Comparison of ENCODE assay signal across 1 cellular context in genomic region chr1:159076753-159077656, GRCh38.
TF ChIP-seq lines count a peak whose summit lies in the region.

AIM2 (minus strand) TSS chr1:159076766; CDS start chr1:159073499, 3,267 bp downstream.

TF ChIP-seq in K562, 482 proteins besides CTCF, POLR2A, EP300 and RAD21 (continued from another document and continues in another):
- TF ChIP-seq SRSF3 (IDR thresholded peaks at IDR 0.05; ENCODE audit: insufficient read depth, low read length) (no peak), ZNF639 (CRISPR knock-in tag; conservative IDR thresholded peaks at IDR 0.05 in 1 of 2, IDR thresholded peaks at IDR 0.05 in 1 of 2) (peak in 1 of 2 experiments; percentile 80; a peak in 2 of 4 replicates), KHSRP (IDR thresholded peaks at IDR 0.05) (0 out of 2 replicates have a peak, but pooled peaks have one; percentile 12), GATAD2B (IDR thresholded peaks at IDR 0.05; ENCODE audit: borderline replicate concordance) (0 out of 2 replicates have a peak, but pooled peaks have one; percentile 22), ZBTB12 (CRISPR knock-in tag; IDR thresholded peaks at IDR 0.05) (0 out of 2 replicates have a peak, but pooled peaks have one; percentile 7), KDM1A (IDR thresholded peaks at IDR 0.05) (peak; percentile 98 to 99), EZH2 (IDR thresholded peaks at IDR 0.05; ENCODE audit: borderline replicate concordance, low read depth, low read length) (no peak), MAFG (tag; conservative IDR thresholded peaks at IDR 0.05) (peak; percentile 79), ZMIZ1 (IDR thresholded peaks at IDR 0.05; ENCODE audit: low read depth in 2 of 2, low read length in 2 of 2) (no peak; a peak in 1 of 4 replicates), NEUROD1 (IDR thresholded peaks at IDR 0.05; ENCODE audit: borderline replicate concordance, low read depth, low read length, partially characterized antibody) (peak; percentile 2), ARHGAP35 (IDR thresholded peaks at IDR 0.05; ENCODE audit: partially characterized antibody) (no peak), ZNF212 (CRISPR knock-in tag; IDR thresholded peaks at IDR 0.05) (no peak), CBFA2T3 (IDR thresholded peaks at IDR 0.05) (peak; percentile 43), JUND (IDR thresholded peaks at IDR 0.05; ENCODE audit: borderline replicate concordance, low read depth, low read length) (peak; percentile 60; the same call in 1 of the 2 replicates), JUND (tag; IDR thresholded peaks at IDR 0.05; ENCODE audit: borderline replicate concordance, low read depth, low read length) (no peak; the same call in 1 of the 3 replicates), PBX2 (CRISPR knock-in tag; IDR thresholded peaks at IDR 0.05; ENCODE audit: low read depth) (no peak), PBX2 (tag; conservative IDR thresholded peaks at IDR 0.05; ENCODE audit: low read depth) (peak; percentile 67), SLC30A9 (CRISPR knock-in tag; IDR thresholded peaks at IDR 0.05) (no peak), ZNF280B (CRISPR knock-in tag; IDR thresholded peaks at IDR 0.05) (no peak), GABPB2 (CRISPR knock-in tag; conservative IDR thresholded peaks at IDR 0.05) (no peak), ZC3H11A (IDR thresholded peaks at IDR 0.05; ENCODE audit: low read depth, low read length) (no peak), MYC (IDR thresholded peaks at IDR 0.05; ENCODE audit: low read depth, low read length) (peak; percentile 58), MYC (CRISPR knock-in tag; IDR thresholded peaks at IDR 0.05; ENCODE audit: borderline replicate concordance, low read depth) (no peak), SNIP1 (IDR thresholded peaks at IDR 0.05; ENCODE audit: low read depth) (no peak), SRF (CRISPR knock-in tag; IDR thresholded peaks at IDR 0.05) (peak; percentile 99 to 100), MGA (IDR thresholded peaks at IDR 0.05) (peak; percentile 42; the same call in 1 of the 2 replicates), MCM7 (IDR thresholded peaks at IDR 0.05) (no peak), HDAC1 (IDR thresholded peaks at IDR 0.05) (peak in 1 of 2 experiments; percentile 89; a peak in 2 of 4 replicates), GTF2E2 (tag; IDR thresholded peaks at IDR 0.05) (peak; percentile 50; the same call in 1 of the 2 replicates), SPI1 (IDR thresholded peaks at IDR 0.05; ENCODE audit: borderline replicate concordance, low read depth, low read length) (no peak), XRCC5 (IDR thresholded peaks at IDR 0.05; ENCODE audit: low read depth, low read length) (0 out of 2 replicates have a peak, but pooled peaks have one; percentile 38), SAFB2 (IDR thresholded peaks at IDR 0.05; ENCODE audit: borderline replicate concordance, low read depth, low read length, severe bottlenecking) (no peak), KLF1 (tag; IDR thresholded peaks at IDR 0.05) (peak; percentile 95), MTA2 (IDR thresholded peaks at IDR 0.05; ENCODE audit: low read depth) (peak; percentile 33; the same call in 1 of the 2 replicates), RAD51 (IDR thresholded peaks at IDR 0.05; ENCODE audit: borderline replicate concordance, low read depth) (no peak), ETV1 (tag; conservative IDR thresholded peaks at IDR 0.05; ENCODE audit: low read depth) (peak; percentile 39), NFRKB (IDR thresholded peaks at IDR 0.05; ENCODE audit: low read depth) (peak; percentile 84), TCF3 (CRISPR knock-in tag; IDR thresholded peaks at IDR 0.05) (no peak), ZNF384 (IDR thresholded peaks at IDR 0.05; ENCODE audit: low read depth, low read length) (peak; percentile 10; the same call in 1 of the 2 replicates), RFX1 (IDR thresholded peaks at IDR 0.05) (no peak), STAT5A (IDR thresholded peaks at IDR 0.05; ENCODE audit: borderline replicate concordance, low read length) (peak; percentile 100), ZNF766 (CRISPR knock-in tag; conservative IDR thresholded peaks at IDR 0.05) (peak; percentile 69), L3MBTL2 (IDR thresholded peaks at IDR 0.05) (0 out of 2 replicates have a peak, but pooled peaks have one; percentile 27)
